In genomic region chr5:149616727-149617284, GRCh38 we compare ENCODE assay signal across 12 cellular contexts.
DNase-seq lines count a peak whose midpoint lies in the region; ATAC-seq lines count a peak whose summit lies in the region.
"Had no signal": no experiment of that assay in that cellular context is flagged by ENCODE, and none has a peak within 500 bp of the region (broad histone marks: within the 10 kb centered on the region; RNA-seq: fewer than 3 reads in every experiment).

No MANE protein-coding gene starts in this region.

- no peak overlapping the region for H3K4me3 ChIP-seq in rectal smooth muscle tissue (ENCODE audit: low read length)
- H3K4me3 ChIP-seq: ascending aorta, esophagus squamous epithelium had no signal

- no peak for DNase-seq in activated CD4-positive, CD25-positive, alpha-beta regulatory T cell treated with anti-CD3 and anti-CD28 coated beads, Interleukin-2, amount 50 U/mL, for 72 hours
- no peak for DNase-seq in HUDEP-2 (lab: John Stamatoyannopoulos, UW; ENCODE audit: unreplicated experiment in 76 of 76)
- DNase-seq in cortex of kidney (lab: John Stamatoyannopoulos, UW), result no peak
- DNase-seq in NCI-H2081 (lab: John Stamatoyannopoulos, UW), result no peak
- DNase-seq: activated CD4-positive, alpha-beta T cell treated with anti-CD3 and anti-CD28 coated beads for 1 hour; esophagus squamous epithelium; GDM1 had no signal

- H3K36me3 ChIP-seq in rectal smooth muscle tissue (ENCODE audit: control insufficient read depth, insufficient read depth, low read length), result peaks cover 11% of the 10 kb centered on the region

- no peaks in the 10 kb centered on the region for H3K27me3 ChIP-seq in rectal smooth muscle tissue (ENCODE audit: control insufficient read depth, insufficient read depth, low read length)
- H3K27me3 ChIP-seq: ascending aorta, esophagus squamous epithelium had no signal

- H3K9ac ChIP-seq in rectal smooth muscle tissue (ENCODE audit: low read length), result no peak overlapping the region

- peak overlapping the region; percentile 74 for H3K27ac ChIP-seq in rectal smooth muscle tissue (ENCODE audit: low read depth, low read length)
- H3K27ac ChIP-seq: ascending aorta had no signal

- peak; percentile 61 to 74 for ATAC-seq in activated CD4-positive, CD25-positive, alpha-beta regulatory T cell treated with anti-CD3 and anti-CD28 coated beads, Interleukin-2, amount 50 U/mL, for 24 hours
- peak; percentile 72 for ATAC-seq in GM21423 (IDR thresholded peaks at IDR 0.05; ENCODE audit: unreplicated experiment)
- ATAC-seq in HG03342 (IDR thresholded peaks at IDR 0.05; ENCODE audit: unreplicated experiment), result peak; percentile 66

- peaks cover 15% of the 10 kb centered on the region for H3K4me1 ChIP-seq in rectal smooth muscle tissue (ENCODE audit: control insufficient read depth, insufficient read depth, low read length)
- H3K4me1 ChIP-seq: ascending aorta had no signal
